In the genomic region with DNA sequence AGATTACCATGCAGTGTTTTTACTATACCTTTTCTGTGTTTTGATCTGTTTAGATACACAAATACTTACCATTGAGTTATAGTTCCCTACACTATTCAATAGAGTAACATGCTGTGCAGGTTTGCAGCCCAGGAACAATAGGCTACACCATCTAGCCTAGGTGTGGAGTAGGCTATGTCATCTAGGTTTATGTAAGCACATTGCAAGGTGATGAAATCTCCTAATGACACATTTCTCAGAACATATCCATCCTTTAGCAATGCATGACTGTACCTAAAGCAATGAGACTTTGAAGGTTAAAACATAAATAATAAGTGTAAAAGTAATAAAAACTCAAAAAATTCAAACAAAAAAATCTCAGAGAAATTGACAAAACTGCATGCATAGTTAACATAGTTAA, we compare ENCODE assay signal across 28 cellular contexts.
"Had no signal": no experiment of that assay in that cellular context is flagged by ENCODE, and none has a peak within 500 bp of the region (broad histone marks: within the 10 kb centered on the region; RNA-seq: fewer than 3 reads in every experiment).

No MANE protein-coding gene starts in this region.

- H3K4me1 ChIP-seq: adrenal gland, ascending aorta, heart left ventricle, lower lobe of right lung, testis, upper lobe of left lung had no signal

- H3K4me3 ChIP-seq: adrenal gland, ascending aorta, dorsolateral prefrontal cortex, heart left ventricle, lower lobe of right lung, testis, upper lobe of left lung had no signal

- H3K27me3 ChIP-seq: adrenal gland, ascending aorta, brain microvascular endothelial cell, heart left ventricle, testis, upper lobe of left lung had no signal

- H3K4me3 Mint-ChIP-seq: activated CD4-positive, alpha-beta T cell treated with anti-CD3 and anti-CD28 coated beads for 36 hours; activated T-cell treated with anti-CD3 and anti-CD28 coated beads, Interleukin-2, amount 50 U/mL, for 24 hours; activated T-helper 17 cell treated with anti-CD3 and anti-CD28 coated beads, Interleukin-2, amount 50 U/mL, for 72 hours; central memory CD8-positive, alpha-beta T cell; effector memory CD8-positive, alpha-beta T cell; naive thymus-derived CD4-positive, alpha-beta T cell; neural crest cell; stimulated activated naive B cell treated with anti-CD40 and anti-IgM and Interleukin-4, amounts not matched to agents 10 μg/mL and 1 μg/mL and 100 μg/mL, for 72 hours; T-helper 1 cell treated with Interleukin-12 subunit alpha and Interleukin-12 subunit beta and Interleukin-4 antibody, amounts not matched to agents 30 μg/mL and 1 μg/mL, for 36 hours; WTC11 had no signal

- H3K27ac ChIP-seq: adrenal gland, ascending aorta, brain microvascular endothelial cell, dorsolateral prefrontal cortex, heart left ventricle, lower lobe of right lung, testis, upper lobe of left lung had no signal

- H3K4me1 Mint-ChIP-seq: activated CD4-positive, alpha-beta T cell treated with anti-CD3 and anti-CD28 coated beads for 36 hours; activated T-helper 17 cell treated with anti-CD3 and anti-CD28 coated beads, Interleukin-2, amount 50 U/mL, for 72 hours; central memory CD8-positive, alpha-beta T cell; naive thymus-derived CD4-positive, alpha-beta T cell; neural crest cell; stimulated activated naive B cell treated with anti-CD40 and anti-IgM and Interleukin-4, amounts not matched to agents 10 μg/mL and 1 μg/mL and 100 μg/mL, for 72 hours; WTC11 had no signal

- ATAC-seq: activated CD4-positive, alpha-beta T cell treated with anti-CD3 and anti-CD28 coated beads for 36 hours; activated naive CD4-positive, alpha-beta T cell treated with anti-CD3 and anti-CD28 coated beads, Interleukin-2, amount 50 U/mL, for 72 hours; activated T-helper 17 cell treated with anti-CD3 and anti-CD28 coated beads, Interleukin-2, amount 50 U/mL, for 72 hours; effector memory CD8-positive, alpha-beta T cell; heart left ventricle; left lobe of liver; lower lobe of right lung; naive thymus-derived CD4-positive, alpha-beta T cell; sciatic nerve; stimulated activated naive B cell treated with anti-CD40 and anti-IgM and Interleukin-4, amounts not matched to agents 10 μg/mL and 1 μg/mL and 100 μg/mL, for 72 hours; WTC11 had no signal

- H3K27me3 Mint-ChIP-seq: activated CD4-positive, alpha-beta T cell treated with anti-CD3 and anti-CD28 coated beads for 36 hours; activated T-cell treated with anti-CD3 and anti-CD28 coated beads, Interleukin-2, amount 50 U/mL, for 24 hours; activated T-helper 17 cell treated with anti-CD3 and anti-CD28 coated beads, Interleukin-2, amount 50 U/mL, for 72 hours; central memory CD8-positive, alpha-beta T cell; effector memory CD8-positive, alpha-beta T cell; naive thymus-derived CD4-positive, alpha-beta T cell; stimulated activated naive B cell treated with anti-CD40 and anti-IgM and Interleukin-4, amounts not matched to agents 10 μg/mL and 1 μg/mL and 100 μg/mL, for 72 hours had no signal

- H3K36me3 Mint-ChIP-seq: naive thymus-derived CD4-positive, alpha-beta T cell; stimulated activated naive B cell treated with anti-CD40 and anti-IgM and Interleukin-4, amounts not matched to agents 10 μg/mL and 1 μg/mL and 100 μg/mL, for 72 hours; WTC11 had no signal

- H3K36me3 ChIP-seq: adrenal gland, ascending aorta, brain microvascular endothelial cell, heart left ventricle, lower lobe of right lung, upper lobe of left lung had no signal

- H3K27ac Mint-ChIP-seq: activated CD4-positive, alpha-beta T cell treated with anti-CD3 and anti-CD28 coated beads for 36 hours; activated naive CD4-positive, alpha-beta T cell treated with anti-CD3 and anti-CD28 coated beads, Interleukin-2, amount 50 U/mL, for 72 hours; activated T-cell treated with anti-CD3 and anti-CD28 coated beads, Interleukin-2, amount 50 U/mL, for 24 hours; activated T-helper 17 cell treated with anti-CD3 and anti-CD28 coated beads, Interleukin-2, amount 50 U/mL, for 72 hours; effector memory CD8-positive, alpha-beta T cell; naive thymus-derived CD4-positive, alpha-beta T cell; stimulated activated naive B cell treated with anti-CD40 and anti-IgM and Interleukin-4, amounts not matched to agents 10 μg/mL and 1 μg/mL and 100 μg/mL, for 72 hours; T-helper 1 cell treated with Interleukin-12 subunit alpha and Interleukin-12 subunit beta and Interleukin-4 antibody, amounts not matched to agents 30 μg/mL and 1 μg/mL, for 36 hours; WTC11 had no signal

- DNase-seq: activated CD4-positive, alpha-beta T cell treated with anti-CD3 and anti-CD28 coated beads for 36 hours; activated CD4-positive, alpha-beta T cell treated with anti-CD3 and anti-CD28 coated beads, Interleukin-2, amount 50 U/mL, for 4 hours; activated CD8-positive, alpha-beta memory T cell treated with anti-CD3 and anti-CD28 coated beads for 24 hours; activated CD8-positive, alpha-beta memory T cell treated with anti-CD3 and anti-CD28 coated beads, Interleukin-2, amount 50 U/mL, for 4 hours; activated T-cell treated with anti-CD3 and anti-CD28 coated beads, Interleukin-2, amount 50 U/mL, for 24 hours; adrenal gland; brain microvascular endothelial cell; dorsolateral prefrontal cortex; effector memory CD8-positive, alpha-beta T cell; heart left ventricle; lower lobe of right lung; naive thymus-derived CD4-positive, alpha-beta T cell; posterior cingulate gyrus; small intestine; stimulated activated CD4-positive, alpha-beta T cell treated with anti-CD3 and anti-CD28 coated beads, Interleukin-2, amount 100 ng/mL, for 24 hours; stimulated activated naive B cell treated with anti-CD40 and anti-IgM and Interleukin-4, amounts not matched to agents 10 μg/mL and 1 μg/mL and 100 μg/mL, for 72 hours; T1000; testis; upper lobe of left lung had no signal

- H3K9me3 ChIP-seq: adrenal gland, ascending aorta, heart left ventricle, lower lobe of right lung, testis, upper lobe of left lung had no signal

- H3K9me3 Mint-ChIP-seq: neural crest cell; stimulated activated naive B cell treated with anti-CD40 and anti-IgM and Interleukin-4, amounts not matched to agents 10 μg/mL and 1 μg/mL and 100 μg/mL, for 72 hours; WTC11 had no signal
